ENCODE assay signal across 27 cellular contexts in the genomic region with DNA sequence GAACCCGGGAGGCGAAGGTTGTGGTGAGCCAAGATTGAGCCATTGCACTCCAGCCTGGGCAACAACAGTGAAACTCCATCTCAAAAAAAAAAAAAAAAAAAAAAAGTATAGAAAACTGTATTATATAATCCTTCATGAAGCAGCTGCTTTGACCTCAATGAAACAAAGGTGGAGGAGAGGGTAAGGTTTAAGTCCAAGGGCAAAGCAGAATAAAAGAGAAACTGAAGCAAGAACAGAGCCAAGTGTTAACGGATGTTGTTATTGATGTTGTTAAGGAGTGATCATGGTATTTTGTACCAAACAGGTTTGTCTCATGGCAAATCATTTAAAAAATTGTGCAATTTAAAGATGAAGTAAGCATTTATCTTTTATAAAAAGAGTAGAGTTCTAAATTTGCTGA.
"Had no signal": no experiment of that assay in that cellular context is flagged by ENCODE, and none has a peak within 500 bp of the region (broad histone marks: within the 10 kb centered on the region; RNA-seq: fewer than 3 reads in every experiment).

No MANE protein-coding gene starts in this region.

- H3K4me3 ChIP-seq: ascending aorta, body of pancreas had no signal

- H3K4me3 Mint-ChIP-seq: activated CD8-positive, alpha-beta T cell treated with anti-CD3 and anti-CD28 coated beads, Interleukin-2, amount 10 ng/mL, durations not matched to agents 7 days and 5 days; activated naive CD8-positive, alpha-beta T cell treated with anti-CD3 and anti-CD28 coated beads, Interleukin-2, amount 50 U/mL, for 24 hours; T-helper 1 cell treated with Interleukin-12 subunit alpha and Interleukin-12 subunit beta and Interleukin-4 antibody, amounts not matched to agents 30 μg/mL and 1 μg/mL, for 36 hours; WTC11 had no signal

- H3K27me3 ChIP-seq: ascending aorta, body of pancreas had no signal

- DNase-seq: activated CD4-positive, alpha-beta T cell treated with anti-CD3 and anti-CD28 coated beads for 48 hours; activated CD4-positive, alpha-beta T cell treated with anti-CD3 and anti-CD28 coated beads, Interleukin-2, amount 50 U/mL, for 4 hours; activated CD4-positive, CD25-positive, alpha-beta regulatory T cell treated with anti-CD3 and anti-CD28 coated beads, Interleukin-2, amount 50 U/mL, for 72 hours; activated CD8-positive, alpha-beta memory T cell treated with anti-CD3 and anti-CD28 coated beads, Interleukin-2, amount 50 U/mL, for 48 hours; activated CD8-positive, alpha-beta T cell treated with anti-CD3 and anti-CD28 coated beads, Interleukin-2, amount 10 ng/mL, durations not matched to agents 7 days and 5 days; activated naive CD8-positive, alpha-beta T cell treated with anti-CD3 and anti-CD28 coated beads, Interleukin-2, amount 50 U/mL, for 24 hours; activated T-cell treated with anti-CD3 and anti-CD28 coated beads, Interleukin-2, amount 50 U/mL, for 1 hour; amniotic stem cell; body of pancreas; central memory CD4-positive, alpha-beta T cell; KG1; NCI-H1092; NCI-H1417 treated with DMSO at 0.1 percent for 48 hours; NCI-H1694; NCI-H2029; NCI-H2107; NCI-H2171 treated with DMSO at 0.1 percent for 48 hours; NCI-H226; NCI-H510A; NCI-H526 treated with DMSO at 0.1 percent for 48 hours; PC-3; SHP77 treated with DMSO at 0.1 percent for 48 hours; T-helper 9 cell had no signal

- H3K27ac Mint-ChIP-seq: activated CD8-positive, alpha-beta T cell treated with anti-CD3 and anti-CD28 coated beads, Interleukin-2, amount 10 ng/mL, durations not matched to agents 7 days and 5 days; activated naive CD4-positive, alpha-beta T cell treated with anti-CD3 and anti-CD28 coated beads, Interleukin-2, amount 50 U/mL, for 72 hours; activated naive CD8-positive, alpha-beta T cell treated with anti-CD3 and anti-CD28 coated beads, Interleukin-2, amount 50 U/mL, for 24 hours; T-helper 1 cell treated with Interleukin-12 subunit alpha and Interleukin-12 subunit beta and Interleukin-4 antibody, amounts not matched to agents 30 μg/mL and 1 μg/mL, for 36 hours; WTC11 had no signal

- H3K9me3 ChIP-seq: ascending aorta, body of pancreas had no signal

- H3K27ac ChIP-seq: ascending aorta, body of pancreas had no signal

- H3K9me3 Mint-ChIP-seq: activated naive CD4-positive, alpha-beta T cell treated with anti-CD3 and anti-CD28 coated beads, Interleukin-2, amount 50 U/mL, for 72 hours; activated naive CD8-positive, alpha-beta T cell treated with anti-CD3 and anti-CD28 coated beads, Interleukin-2, amount 50 U/mL, for 24 hours; T-helper 1 cell treated with Interleukin-12 subunit alpha and Interleukin-12 subunit beta and Interleukin-4 antibody, amounts not matched to agents 30 μg/mL and 1 μg/mL, for 36 hours; WTC11 had no signal

- H3K36me3 ChIP-seq: ascending aorta had no signal

- H3K36me3 Mint-ChIP-seq: activated naive CD4-positive, alpha-beta T cell treated with anti-CD3 and anti-CD28 coated beads, Interleukin-2, amount 50 U/mL, for 72 hours; WTC11 had no signal
